In the genomic region with DNA sequence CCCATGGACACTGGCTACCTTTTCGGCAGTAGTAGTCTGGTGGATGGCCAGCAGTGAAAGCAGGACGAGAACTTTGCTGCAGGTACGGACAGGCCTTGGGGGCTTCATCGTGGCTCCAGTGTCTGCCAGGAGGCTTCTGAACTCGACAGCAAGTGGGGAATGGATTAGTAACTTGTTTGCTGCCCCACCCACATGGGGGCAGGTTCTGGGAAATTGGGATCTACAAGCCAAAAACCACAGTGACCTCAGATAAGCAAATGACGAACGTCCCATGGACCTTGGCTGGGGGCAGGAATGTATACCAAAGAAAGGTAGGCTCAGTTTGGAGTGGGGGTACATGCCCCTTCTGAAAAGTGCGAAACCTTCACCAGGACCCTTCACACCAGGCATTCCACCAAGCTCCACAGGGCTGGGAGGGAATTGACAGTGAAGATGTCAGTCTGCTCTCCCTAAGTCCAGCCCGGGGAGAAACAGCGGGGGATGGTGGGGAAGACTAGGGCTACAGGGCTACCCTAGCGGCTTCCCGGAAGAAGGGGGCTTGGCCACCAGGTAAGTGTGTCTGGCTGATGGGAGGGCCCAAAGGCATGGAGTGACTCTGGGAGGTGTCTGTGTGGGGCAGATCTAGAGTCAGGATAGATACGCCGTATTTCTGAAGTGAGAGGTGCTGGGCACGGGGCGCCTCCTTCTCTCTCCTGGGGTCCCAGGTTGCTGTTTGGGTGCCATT, we compare ENCODE assay signal across 9 cellular contexts. TPM values are rescaled to one million over a fixed set of nuclear protein-coding genes. Genes with fewer than 3 reads are reported as not detected.
DNase-seq lines count a peak whose midpoint lies in the region; ATAC-seq and TF ChIP-seq lines count a peak whose summit lies in the region.
"Had no signal": no experiment of that assay in that cellular context is flagged by ENCODE, and none has a peak within 500 bp of the region (broad histone marks: within the 10 kb centered on the region; RNA-seq: fewer than 3 reads in every experiment).

A gene (minus strand): TSS at position 138 of the 724 bp plus-strand sequence. CDS start 30 bp downstream, at position 108.

- H3K27ac ChIP-seq in layer of hippocampus (ENCODE audit: low read depth, low read length) (peak within 1 kb of the TSS; percentile 27), spleen (no peak within 1 kb of the TSS)

- H3K4me3 ChIP-seq in spleen = no peak within 1 kb of the TSS
- no peak within 1 kb of the TSS for H3K4me3 ChIP-seq in MG63

- no peak for TF ChIP-seq CTCF in spleen (IDR thresholded peaks at IDR 0.05 in 8 of 11, conservative IDR thresholded peaks at IDR 0.05 in 3 of 11)

- H3K9me3 ChIP-seq in T-helper 17 cell (ENCODE audit: control insufficient read depth, low read length, poor library complexity, severe bottlenecking) = no peaks in the 10 kb centered on the region
- no peaks in the 10 kb centered on the region for H3K9me3 ChIP-seq in spleen
- H3K9me3 ChIP-seq in MG63 = no peaks in the 10 kb centered on the region

- no peak within 1 kb of the TSS for H3K27ac Mint-ChIP-seq in T-helper 17 cell

- TF ChIP-seq POLR2A in spleen (IDR thresholded peaks at IDR 0.05) = no peak

- DNase-seq in T-helper 1 cell = no peak
- DNase-seq in T-helper 17 cell = no peak
- DNase-seq in spleen = no peak
- no peak for DNase-seq in stimulated activated CD4-positive, alpha-beta T cell treated with anti-CD3 and anti-CD28 coated beads, Interleukin-12 subunit alpha, Interleukin-12 subunit beta, amount 100 ng/mL, for 4 hours
- DNase-seq in NOMO-1 treated with DMSO at 0.1 percent for 48 hours (lab: John Stamatoyannopoulos, UW; ENCODE audit: unreplicated experiment) = no peak
- DNase-seq in MG63 = no peak
- DNase-seq: activated T-cell treated with anti-CD3 and anti-CD28 coated beads, Interleukin-2, amount 50 U/mL, for 48 hours had no signal

- H3K27me3 ChIP-seq in layer of hippocampus (ENCODE audit: control insufficient read depth, insufficient read depth, low read length) (no peaks in the 10 kb centered on the region), spleen (replicated peaks in 1 of 7) (no peaks in the 10 kb centered on the region), MG63 (no peaks in the 10 kb centered on the region)

- ATAC-seq in T-helper 17 cell = no peak

- H3K4me1 ChIP-seq in spleen = no peaks in the 10 kb centered on the region

- no peaks in the 10 kb centered on the region for H3K27me3 Mint-ChIP-seq in T-helper 17 cell

- 83 to 88% (median 86%) methylated on average over 14 to 16 of the region's 16 CpGs for WGBS in spleen, 5 donors

- H3K36me3 ChIP-seq in spleen = peaks cover 0 to 69% (median 6%) of the 10 kb centered on the region in 6 donors
- H3K36me3 ChIP-seq in MG63 = no peaks in the 10 kb centered on the region

- peaks cover 2% of the 10 kb centered on the region for H3K4me1 Mint-ChIP-seq in T-helper 17 cell

- intact Hi-C loops in T-helper 1 cell treated with Interleukin-12 subunit alpha and Interleukin-12 subunit beta and Interleukin-4 antibody, amounts not matched to agents 30 ng/mL and 1 ng/mL, for 36 hours (cut with micrococcal nuclease) = no loop called here
- intact Hi-C loops in spleen (cut with DNase I; ENCODE audit: low total_unique reads) = no loop called here

- H3K4me3 Mint-ChIP-seq in T-helper 17 cell = no peak within 1 kb of the TSS

- H3K36me3 Mint-ChIP-seq in T-helper 17 cell (ENCODE audit: low read depth) = no peaks in the 10 kb centered on the region

RNA-seq across cellular contexts. Expression of the gene that starts here (rescaled TPM):
- total RNA-seq in T-helper 1 cell treated with Interleukin-12 subunit alpha and Interleukin-12 subunit beta and Interleukin-4 antibody, amounts not matched to agents 30 ng/mL and 1 ng/mL, for 36 hours = 15.2 and 15.6 TPM in 2 replicates
- total RNA-seq in T-helper 17 cell (10 to 100 TPM; 25.8 to 40.6 TPM), spleen (10 to 100 TPM in 6 of 7 donors, 1 to 10 TPM in 1; 9.9 to 27.4 (median 20.1) TPM)
- polyA plus RNA-seq in spleen = 10 to 100 TPM; 10.4 to 54.2 (median 30.3) TPM
- not detected in 2 replicates for total RNA-seq in MG63 (2014; rRNA removed; shearing (Covaris generic); ENCODE audit: low replicate concordance)

Comparison
In these comparisons a context has a peak if more than half of its experiments do, and no peak if none do; other contexts are left out.
1. RNA of the gene that starts here (total RNA-seq): 25.8 to 40.6 TPM in T-helper 17 cell, 9.9 to 27.4 TPM in spleen and 15.2 to 15.6 TPM in T-helper 1 cell treated with Interleukin-12 subunit alpha and Interleukin-12 subunit beta and Interleukin-4 antibody, amounts not matched to agents 30 ng/mL and 1 ng/mL, for 36 hours; not detected in MG63; every median in the first group is over 10 times any median in the second.